32 cellular contexts compared by ENCODE assay signal in the genomic region with DNA sequence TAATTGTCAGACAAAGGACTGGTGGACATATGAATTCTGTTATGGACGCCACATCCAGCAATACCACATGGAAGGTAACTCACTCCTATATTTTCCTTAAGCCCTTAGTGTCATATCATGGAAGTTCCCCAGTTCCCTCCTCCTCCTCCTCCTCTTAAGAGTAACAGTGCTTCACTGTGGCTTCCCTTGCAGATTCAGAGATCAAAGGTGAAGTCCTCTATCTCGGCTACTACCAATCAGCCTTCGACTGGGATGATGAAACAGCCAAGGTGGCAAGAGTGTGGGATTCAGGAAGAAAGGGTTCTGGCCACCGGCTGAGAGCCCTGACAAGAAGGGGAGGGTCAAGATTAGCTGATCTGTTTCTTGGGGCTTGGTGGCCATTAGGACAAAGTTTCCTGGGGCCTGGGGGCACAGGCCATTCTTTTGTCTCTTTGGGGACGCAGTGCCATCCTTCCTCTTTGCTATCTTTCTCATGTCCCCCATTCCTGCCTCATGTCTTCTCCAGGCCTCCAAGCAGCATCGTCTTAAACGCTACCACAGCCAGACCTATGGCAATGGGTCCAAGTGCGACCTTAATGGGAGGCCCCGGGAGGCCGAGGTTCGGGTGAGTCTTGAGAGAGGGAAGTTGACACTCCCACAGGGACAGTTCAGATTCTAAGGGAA. TPM values are rescaled to one million over a fixed set of nuclear protein-coding genes. Genes with fewer than 3 reads are reported as not detected.
DNase-seq lines count a peak whose midpoint lies in the region; ATAC-seq and TF ChIP-seq lines count a peak whose summit lies in the region.
"Had no signal": no experiment of that assay in that cellular context is flagged by ENCODE, and none has a peak within 500 bp of the region (broad histone marks: within the 10 kb centered on the region; RNA-seq: fewer than 3 reads in every experiment).

No MANE protein-coding gene starts in this region.

- H3K27me3 Mint-ChIP-seq in activated T-cell treated with anti-CD3 and anti-CD28 coated beads, Interleukin-2, amount 50 U/mL, for 4 hours (ENCODE audit: low read depth) = peaks cover 2% of the 10 kb centered on the region
- H3K27me3 Mint-ChIP-seq in activated naive CD8-positive, alpha-beta T cell treated with anti-CD3 and anti-CD28 coated beads, Interleukin-2, amount 50 U/mL, for 24 hours = peaks cover 1% of the 10 kb centered on the region
- peaks cover 6% of the 10 kb centered on the region for H3K27me3 Mint-ChIP-seq in neural crest cell (ENCODE audit: low read depth)
- H3K27me3 Mint-ChIP-seq: memory B cell had no signal

- H3K4me1 Mint-ChIP-seq in activated T-cell treated with anti-CD3 and anti-CD28 coated beads, Interleukin-2, amount 50 U/mL, for 4 hours (ENCODE audit: low read depth) = peaks cover 4% of the 10 kb centered on the region
- peaks cover 2% of the 10 kb centered on the region for H3K4me1 Mint-ChIP-seq in activated naive CD8-positive, alpha-beta T cell treated with anti-CD3 and anti-CD28 coated beads, Interleukin-2, amount 50 U/mL, for 24 hours
- no peaks in the 10 kb centered on the region for H3K4me1 Mint-ChIP-seq in neural crest cell

- H4K20me1 ChIP-seq in DND-41 (ENCODE audit: insufficient read depth, low read length) = no peaks in the 10 kb centered on the region

- H3K79me2 ChIP-seq in DND-41 (ENCODE audit: insufficient read depth, low read length) = peaks cover 19% of the 10 kb centered on the region

- H3K9ac ChIP-seq in DND-41 (ENCODE audit: low read depth, low read length) = no peak overlapping the region

- H3K36me3 ChIP-seq in DND-41 (ENCODE audit: insufficient read depth, low read length) = peaks cover 29% of the 10 kb centered on the region

- TF ChIP-seq CTCF in DND-41 (IDR thresholded peaks at IDR 0.05; ENCODE audit: borderline replicate concordance, extremely low read depth, low read length, poor library complexity, severe bottlenecking) (no peak), neural crest cell (conservative IDR thresholded peaks at IDR 0.05) (no peak)

- H3K9me3 ChIP-seq in DND-41 (ENCODE audit: insufficient read depth, low read length, severe bottlenecking) = no peaks in the 10 kb centered on the region
- H3K9me3 ChIP-seq: esophagus muscularis mucosa, left lung, psoas muscle, transverse colon had no signal

- peaks cover 38% of the 10 kb centered on the region for H3K36me3 Mint-ChIP-seq in activated T-cell treated with anti-CD3 and anti-CD28 coated beads, Interleukin-2, amount 50 U/mL, for 4 hours (ENCODE audit: insufficient read depth)
- peaks cover 18% of the 10 kb centered on the region for H3K36me3 Mint-ChIP-seq in activated naive CD8-positive, alpha-beta T cell treated with anti-CD3 and anti-CD28 coated beads, Interleukin-2, amount 50 U/mL, for 24 hours (ENCODE audit: low read depth)
- H3K36me3 Mint-ChIP-seq in neural crest cell (ENCODE audit: low read depth) = peaks cover 14% of the 10 kb centered on the region

- H3K4me3 ChIP-seq in DND-41 (ENCODE audit: low read depth in 1 of 2, low read length in 2 of 2) = no peak overlapping the region

- H3K27me3 ChIP-seq in DND-41 (ENCODE audit: insufficient read depth, low read length, poor library complexity) = no peaks in the 10 kb centered on the region
- H3K27me3 ChIP-seq: brain microvascular endothelial cell, esophagus muscularis mucosa, left lung had no signal

- no peak for DNase-seq in activated T-cell treated with anti-CD3 and anti-CD28 coated beads, Interleukin-2, amount 50 U/mL, for 4 hours
- DNase-seq in activated T-cell treated with anti-CD3 and anti-CD28 coated beads, Interleukin-2, amount 50 U/mL, for 1 hour = no peak
- DNase-seq in DND-41 (no peak), neural crest cell (ENCODE audit: low read depth, low spot score) (no peak), NCI-H510A (lab: John Stamatoyannopoulos, UW) (no peak)
- DNase-seq in activated naive CD8-positive, alpha-beta T cell treated with anti-CD3 and anti-CD28 coated beads, Interleukin-2, amount 50 U/mL, for 24 hours = no peak
- DNase-seq in stimulated activated naive CD4-positive, alpha-beta T cell (lab: John Stamatoyannopoulos, UW) = no peak
- DNase-seq: activated CD4-positive, alpha-beta T cell treated with anti-CD3 and anti-CD28 coated beads, Interleukin-2, amount 50 U/mL, for 4 hours; activated effector memory CD4-positive, alpha-beta T cell treated with anti-CD3 and anti-CD28 coated beads, Interleukin-2, amount 50 U/mL, for 16 hours; amniotic stem cell; brain microvascular endothelial cell; cerebellar nuclear complex; DMS79 treated with DMSO at 0.1 percent for 48 hours; foreskin fibroblast; GF-D8; HCEC 1CT; head of caudate nucleus; islet precursor cell; Kasumi-1; left lung; NCI-H146; NCI-H2107; NCI-H345; occipital lobe; psoas muscle; Right ventricle myocardium superior; stimulated activated CD4-positive, alpha-beta T cell treated with anti-CD3 and anti-CD28 coated beads, Interleukin-4, amount 100 ng/mL, for 24 hours; T1000; transverse colon had no signal

- no peak overlapping the region for H3K27ac ChIP-seq in DND-41 (ENCODE audit: low read length)
- H3K27ac ChIP-seq: brain microvascular endothelial cell, esophagus muscularis mucosa, left lung, psoas muscle had no signal

- no peaks in the 10 kb centered on the region for H3K9me3 Mint-ChIP-seq in activated T-cell treated with anti-CD3 and anti-CD28 coated beads, Interleukin-2, amount 50 U/mL, for 4 hours
- H3K9me3 Mint-ChIP-seq in activated naive CD8-positive, alpha-beta T cell treated with anti-CD3 and anti-CD28 coated beads, Interleukin-2, amount 50 U/mL, for 24 hours = no peaks in the 10 kb centered on the region
- H3K9me3 Mint-ChIP-seq in neural crest cell = no peaks in the 10 kb centered on the region
- H3K9me3 Mint-ChIP-seq: memory B cell had no signal

- peak overlapping the region; percentile 27 for H3K4me3 Mint-ChIP-seq in activated T-cell treated with anti-CD3 and anti-CD28 coated beads, Interleukin-2, amount 50 U/mL, for 4 hours
- H3K4me3 Mint-ChIP-seq in activated naive CD8-positive, alpha-beta T cell treated with anti-CD3 and anti-CD28 coated beads, Interleukin-2, amount 50 U/mL, for 24 hours = peak overlapping the region; percentile 18
- peak overlapping the region; percentile 53 for H3K4me3 Mint-ChIP-seq in neural crest cell
- H3K4me3 Mint-ChIP-seq: memory B cell had no signal

- H3K4me1 ChIP-seq in DND-41 (ENCODE audit: insufficient read depth, low read length) = peaks cover 25% of the 10 kb centered on the region

- no peak for ATAC-seq in activated T-cell treated with anti-CD3 and anti-CD28 coated beads, Interleukin-2, amount 50 U/mL, for 4 hours
- no peak for ATAC-seq in DND-41 (ENCODE audit: insufficient read depth, low read depth)
- ATAC-seq in activated naive CD8-positive, alpha-beta T cell treated with anti-CD3 and anti-CD28 coated beads, Interleukin-2, amount 50 U/mL, for 24 hours = no peak
- ATAC-seq in HG02885 (IDR thresholded peaks at IDR 0.05; ENCODE audit: poor library complexity, unreplicated experiment) = no peak
- ATAC-seq: left lung, psoas muscle had no signal

- H2AFZ ChIP-seq in DND-41 (ENCODE audit: low read depth, low read length) = no peak overlapping the region

- peak overlapping the region; percentile 96; the same call in 1 of the 2 replicates for H3K4me2 ChIP-seq in DND-41 (ENCODE audit: insufficient read depth, low read length)

- no peak overlapping the region for H3K27ac Mint-ChIP-seq in activated naive CD8-positive, alpha-beta T cell treated with anti-CD3 and anti-CD28 coated beads, Interleukin-2, amount 50 U/mL, for 24 hours
- H3K27ac Mint-ChIP-seq in neural crest cell (ENCODE audit: unreplicated experiment) = no peak overlapping the region
- H3K27ac Mint-ChIP-seq: memory B cell had no signal

RNA-seq across cellular contexts. Expression of a gene that starts 2.0 kb away (rescaled TPM):
- 100 to 1,000 TPM in 2 of 3 donors, 10 to 100 TPM in 1; 86.4 to 108 (median 101) TPM for total RNA-seq in activated T-cell treated with anti-CD3 and anti-CD28 coated beads, Interleukin-2, amount 50 U/mL, for 4 hours
- total RNA-seq in neural crest cell = 123 and 135 TPM in 2 replicates

RNA-seq across cellular contexts. Expression of a gene that starts 42.6 kb away (rescaled TPM):
- 10 to 100 TPM; 24.4 to 28.1 (median 25.8) TPM for total RNA-seq in activated T-cell treated with anti-CD3 and anti-CD28 coated beads, Interleukin-2, amount 50 U/mL, for 4 hours
- total RNA-seq in neural crest cell = 3.9 and 4.1 TPM in 2 replicates

RNA-seq across cellular contexts. Expression of a gene that starts 48.9 kb away (rescaled TPM):
- total RNA-seq in activated T-cell treated with anti-CD3 and anti-CD28 coated beads, Interleukin-2, amount 50 U/mL, for 4 hours = 10 to 100 TPM; 11.5 to 14.9 (median 14.0) TPM
- total RNA-seq in neural crest cell = 23.5 and 26.9 TPM in 2 replicates

RNA-seq across cellular contexts. Expression of a gene that starts 56.2 kb away (rescaled TPM):
- 100 to 1,000 TPM; 347 to 382 (median 378) TPM for total RNA-seq in activated T-cell treated with anti-CD3 and anti-CD28 coated beads, Interleukin-2, amount 50 U/mL, for 4 hours
- 332 and 333 TPM in 2 replicates for total RNA-seq in neural crest cell

RNA-seq across cellular contexts. Expression of a gene that starts 59.0 kb away (rescaled TPM):
- total RNA-seq in activated T-cell treated with anti-CD3 and anti-CD28 coated beads, Interleukin-2, amount 50 U/mL, for 4 hours = 10 to 100 TPM; 15.7 to 17.6 (median 17.3) TPM
- 16.7 and 18.8 TPM in 2 replicates for total RNA-seq in neural crest cell
